ENCODE assay signal across 9 cellular contexts in the genomic region with DNA sequence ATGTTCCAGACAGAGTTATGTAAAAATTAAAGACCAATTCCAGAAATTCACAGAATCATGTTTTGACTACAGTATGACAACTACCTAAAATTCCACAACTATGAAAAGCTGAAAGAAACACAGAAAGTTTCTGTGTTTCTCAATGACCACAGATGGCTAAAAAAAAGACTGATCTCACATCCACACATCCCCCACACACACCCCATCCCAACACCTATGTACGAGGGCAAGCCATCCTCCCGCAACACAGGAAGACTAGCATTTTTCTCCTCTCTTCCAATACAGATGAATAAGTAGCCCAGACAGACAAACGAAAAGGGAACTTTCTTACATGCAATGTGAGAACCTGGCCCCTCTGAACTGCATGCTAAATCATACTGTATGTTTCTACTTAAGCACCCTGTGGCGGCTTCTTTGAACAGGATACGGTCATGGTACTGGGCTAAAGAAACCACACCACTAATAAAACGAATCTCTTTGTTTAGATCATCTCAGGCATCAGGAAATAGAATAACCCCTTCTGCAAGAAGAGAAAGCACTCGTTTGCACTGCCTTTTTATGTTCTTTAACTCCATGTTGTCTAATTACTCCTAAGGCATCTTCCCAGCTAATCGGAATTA.
DNase-seq lines count a peak whose midpoint lies in the region; ATAC-seq and TF ChIP-seq lines count a peak whose summit lies in the region.
"Had no signal": no experiment of that assay in that cellular context is flagged by ENCODE, and none has a peak within 500 bp of the region (broad histone marks: within the 10 kb centered on the region; RNA-seq: fewer than 3 reads in every experiment).

No MANE protein-coding gene starts in this region.

- no peak overlapping the region for H3K4me3 Mint-ChIP-seq in memory B cell

- H3K9me3 Mint-ChIP-seq in memory B cell, result no peaks in the 10 kb centered on the region

- H3K27ac Mint-ChIP-seq in memory B cell, result peak overlapping the region; percentile 6

- peaks cover 9% of the 10 kb centered on the region for H3K36me3 Mint-ChIP-seq in memory B cell

- no peak for TF ChIP-seq CTCF in GM20000 (IDR thresholded peaks at IDR 0.05; ENCODE audit: extremely low read depth, missing control alignments)

- H3K4me1 Mint-ChIP-seq in memory B cell, result peaks cover 18% of the 10 kb centered on the region

- DNase-seq in GM20000 (ENCODE audit: low spot score), result peak; percentile 52
- DNase-seq in memory B cell (ENCODE audit: low spot score in 2 of 2), result no peak
- DNase-seq in posterior vena cava (ENCODE audit: low spot score), result no peak
- DNase-seq in NCI-H526 (lab: John Stamatoyannopoulos, UW), result no peak
- no peak for DNase-seq in stimulated activated CD8-positive, alpha-beta memory T cell treated with anti-CD3 and anti-CD28 coated beads, Interleukin-4, amount 100 ng/mL, for 48 hours
- DNase-seq: NCI-H146, RPMI8226 had no signal

- intact Hi-C loops in posterior vena cava (cut with DNase I), result no loop called here

- no peaks in the 10 kb centered on the region for H3K27me3 Mint-ChIP-seq in memory B cell

- ATAC-seq in GM18511 (IDR thresholded peaks at IDR 0.05; ENCODE audit: unreplicated experiment), result peak; percentile 73
- ATAC-seq in HG03196 (IDR thresholded peaks at IDR 0.05; ENCODE audit: unreplicated experiment), result peak; percentile 58
- ATAC-seq in memory B cell (ENCODE audit: low read depth), result no peak
